ENCODE assay signal across 9 cellular contexts in the genomic region with DNA sequence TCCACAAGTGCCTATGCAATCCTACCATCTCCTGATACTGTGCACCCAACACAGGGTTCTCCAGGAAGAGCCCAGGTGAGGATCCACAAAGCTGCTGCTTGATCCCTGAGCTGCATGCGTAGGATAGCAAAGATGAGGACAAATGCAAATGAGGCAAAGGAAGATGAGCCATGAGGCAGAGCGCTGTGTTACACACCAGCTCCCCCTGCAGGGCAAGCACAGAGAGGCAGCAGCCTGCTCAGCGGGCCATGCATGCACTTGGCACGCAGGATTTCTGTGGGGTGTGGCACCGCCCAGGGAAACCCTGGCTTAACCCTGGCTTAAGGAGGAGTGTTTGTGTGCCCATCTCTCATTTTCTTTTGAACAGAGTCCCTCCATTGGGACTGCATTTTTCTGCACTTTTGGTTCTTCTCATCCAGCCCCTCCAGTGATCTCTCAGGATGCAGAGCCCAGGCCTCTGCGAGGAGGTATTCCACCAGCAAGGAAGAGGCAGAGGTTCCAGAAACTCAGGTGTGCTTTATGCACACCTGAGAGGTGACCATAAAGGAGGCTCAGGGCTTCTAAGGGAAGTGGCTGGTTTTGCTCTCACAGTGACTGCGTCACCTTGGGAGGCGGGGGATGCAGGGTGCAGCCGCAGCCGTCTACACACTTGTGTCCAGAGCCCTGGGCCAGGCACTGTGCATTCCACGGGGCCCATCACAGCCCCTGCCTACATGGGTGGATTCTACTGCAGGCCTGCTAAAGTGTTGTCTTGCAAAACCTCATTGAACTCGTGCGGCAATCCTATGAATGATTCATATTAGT.
A peak's percentile ranks its signal among the peaks of the same experiment; 100 is the strongest.
DNase-seq lines count a peak whose midpoint lies in the region; ATAC-seq and TF ChIP-seq lines count a peak whose summit lies in the region.
"Had no signal": no experiment of that assay in that cellular context is flagged by ENCODE, and none has a peak within 500 bp of the region (broad histone marks: within the 10 kb centered on the region; RNA-seq: fewer than 3 reads in every experiment).

No MANE protein-coding gene starts in this region.

- no peak for ATAC-seq in GM19455 (IDR thresholded peaks at IDR 0.05; ENCODE audit: unreplicated experiment)

- H3K9me3 ChIP-seq in breast epithelium, result no peaks in the 10 kb centered on the region
- H3K9me3 ChIP-seq: BLaER1 treated with 17β-estradiol and CSF1 and Interleukin-3, amounts not matched to agents 10 nM and 100 nM had no signal

- no peak for TF ChIP-seq POLR2A in breast epithelium (IDR thresholded peaks at IDR 0.05)

- H3K4me1 ChIP-seq in KMS-11 (ENCODE audit: low read depth, poor library complexity, severe bottlenecking), result no peaks in the 10 kb centered on the region
- no peaks in the 10 kb centered on the region for H3K4me1 ChIP-seq in breast epithelium
- H3K4me1 ChIP-seq: BLaER1 treated with 17β-estradiol and CSF1 and Interleukin-3, amounts not matched to agents 10 nM and 100 nM had no signal

- DNase-seq in NCI-H1436 (lab: John Stamatoyannopoulos, UW) (peak; percentile 35), NCI-H1436 treated with DMSO at 0.1 percent for 48 hours (lab: John Stamatoyannopoulos, UW) (no peak), T-helper 9 cell (peak; percentile 27), breast epithelium (ENCODE audit: low spot score in 2 of 2) (no peak), left kidney (ENCODE audit: low read depth, low spot score) (peak; percentile 63)
- peak; percentile 28 to 29 for DNase-seq in stimulated activated CD8-positive, alpha-beta memory T cell treated with anti-CD3 and anti-CD28 coated beads, Interleukin-2, amount 100 ng/mL, for 48 hours (ENCODE audit: low read depth in 2 of 2)

- no peak overlapping the region for H3K9ac ChIP-seq in KMS-11
- H3K9ac ChIP-seq: BLaER1 treated with 17β-estradiol and CSF1 and Interleukin-3, amounts not matched to agents 10 nM and 100 nM had no signal

- no peaks in the 10 kb centered on the region for H4K20me1 ChIP-seq in KMS-11 (ENCODE audit: insufficient read depth)
- H4K20me1 ChIP-seq: BLaER1 treated with 17β-estradiol and CSF1 and Interleukin-3, amounts not matched to agents 10 nM and 100 nM had no signal

- intact Hi-C loops in breast epithelium (cut with DNase I; ENCODE audit: low total_unique reads), result no loop called here

- H2AFZ ChIP-seq in KMS-11 (ENCODE audit: low read depth), result no peak overlapping the region

- H3K27ac ChIP-seq in KMS-11 (no peak overlapping the region), breast epithelium (no peak overlapping the region)
- H3K27ac ChIP-seq: BLaER1 treated with 17β-estradiol and CSF1 and Interleukin-3, amounts not matched to agents 10 nM and 100 nM had no signal

- H3K4me3 ChIP-seq in KMS-11 (IDR thresholded peaks at IDR 0.05; ENCODE audit: insufficient read depth, low read depth, low read length) (no peak overlapping the region), breast epithelium (no peak overlapping the region)
- H3K4me3 ChIP-seq: BLaER1 treated with 17β-estradiol and CSF1 and Interleukin-3, amounts not matched to agents 10 nM and 100 nM had no signal

- no peak overlapping the region for H3K4me2 ChIP-seq in KMS-11
- H3K4me2 ChIP-seq: BLaER1 treated with 17β-estradiol and CSF1 and Interleukin-3, amounts not matched to agents 10 nM and 100 nM had no signal

- H3K36me3 ChIP-seq in KMS-11 (ENCODE audit: insufficient read depth) (no peaks in the 10 kb centered on the region), breast epithelium (no peaks in the 10 kb centered on the region)
- H3K36me3 ChIP-seq: BLaER1 treated with 17β-estradiol and CSF1 and Interleukin-3, amounts not matched to agents 10 nM and 100 nM had no signal

- TF ChIP-seq CTCF in KMS-11 (conservative IDR thresholded peaks at IDR 0.05; ENCODE audit: low read depth, low read length) (0 out of 2 replicates have a peak, but pooled peaks have one; percentile 17), breast epithelium (IDR thresholded peaks at IDR 0.05) (peak in 2 of 3 donors; percentile 14 to 20)

- H3K27me3 ChIP-seq in KMS-11 (ENCODE audit: insufficient read depth, low read depth) (no peaks in the 10 kb centered on the region), breast epithelium (no peaks in the 10 kb centered on the region)
- H3K27me3 ChIP-seq: BLaER1 treated with 17β-estradiol and CSF1 and Interleukin-3, amounts not matched to agents 10 nM and 100 nM had no signal

- no peaks in the 10 kb centered on the region for H3K79me2 ChIP-seq in KMS-11 (ENCODE audit: insufficient read depth, low read depth)

Comparison
In these comparisons a context has a peak if more than half of its experiments do, and no peak if none do; other contexts are left out.
1. DNase-seq: peak in NCI-H1436 (single experiment), T-helper 9 cell (single experiment), left kidney (single experiment) and stimulated activated CD8-positive, alpha-beta memory T cell treated with anti-CD3 and anti-CD28 coated beads, Interleukin-2, amount 100 ng/mL, for 48 hours (2 of 2); none in NCI-H1436 treated with DMSO at 0.1 percent for 48 hours (single experiment) and breast epithelium (0 of 2).